Comparison of ENCODE assay signal across 1 cellular context in genomic region chr13:39451301-39451700, GRCh38.
TF ChIP-seq lines count a peak whose summit lies in the region.

No MANE protein-coding gene starts in this region.

TF ChIP-seq in SK-N-SH treated with all-trans-retinoic acid at 6 μM for 48 hours, 23 proteins besides CTCF, POLR2A, EP300 and RAD21 (continued from another document):
- TF ChIP-seq CREB5 (CRISPR knock-in tag; IDR thresholded peaks at IDR 0.05; ENCODE audit: low read depth) (no peak), TOX (CRISPR knock-in tag; IDR thresholded peaks at IDR 0.05; ENCODE audit: borderline replicate concordance) (no peak), ZNF70 (CRISPR knock-in tag; IDR thresholded peaks at IDR 0.05) (no peak), PPARA (CRISPR knock-in tag; IDR thresholded peaks at IDR 0.05; ENCODE audit: borderline replicate concordance) (no peak), TSHZ2 (CRISPR knock-in tag; IDR thresholded peaks at IDR 0.05) (no peak), GLIS3 (CRISPR knock-in tag; IDR thresholded peaks at IDR 0.05) (no peak), ISL1 (CRISPR knock-in tag; IDR thresholded peaks at IDR 0.05) (no peak), ARNTL (CRISPR knock-in tag; IDR thresholded peaks at IDR 0.05; ENCODE audit: borderline replicate concordance, low read depth) (no peak), OSR1 (CRISPR knock-in tag; IDR thresholded peaks at IDR 0.05) (no peak)
